In the genomic region with DNA sequence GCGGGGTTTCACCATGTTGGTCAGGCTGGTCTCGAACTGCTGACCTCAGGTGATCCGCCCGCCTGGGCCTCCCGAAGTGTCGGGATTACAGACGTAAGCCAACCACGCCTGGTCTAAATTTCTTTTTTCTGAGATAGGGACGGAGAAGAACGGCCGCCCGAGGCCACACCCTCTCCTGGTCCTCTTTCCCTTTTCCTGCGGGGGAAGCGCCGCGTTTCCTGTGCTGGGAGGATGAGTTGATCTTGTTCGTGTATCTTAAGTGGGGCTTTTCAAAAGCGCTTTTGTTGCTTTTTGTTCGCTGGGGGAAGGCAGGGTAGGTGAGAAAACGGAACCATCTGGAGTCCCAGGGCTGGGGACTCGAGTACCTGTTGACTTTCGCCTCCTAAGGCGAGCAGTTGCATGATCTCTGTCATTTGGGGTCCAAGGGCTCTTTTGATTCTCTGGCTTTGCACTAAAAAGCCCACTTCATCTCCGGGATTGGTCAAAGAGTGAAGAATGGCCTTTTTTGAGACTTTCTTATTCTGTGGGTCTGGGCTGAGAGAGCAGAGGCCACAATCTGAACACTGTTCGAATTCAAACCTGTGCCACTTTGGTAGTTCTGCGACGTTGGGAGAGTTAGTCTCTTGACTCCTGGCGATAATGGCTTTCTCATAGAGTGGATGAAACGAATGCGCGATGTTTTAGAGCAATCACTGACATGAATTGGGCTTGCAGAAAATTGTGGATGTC, we compare ENCODE assay signal across 8 cellular contexts. TPM values are rescaled to one million over a fixed set of nuclear protein-coding genes. Genes with fewer than 3 reads are reported as not detected.
DNase-seq lines count a peak whose midpoint lies in the region; ATAC-seq and TF ChIP-seq lines count a peak whose summit lies in the region.

No MANE protein-coding gene starts in this region.

- no peaks in the 10 kb centered on the region for H3K27me3 ChIP-seq in SJSA1 (replicated peaks)
- H3K27me3 ChIP-seq in lung (ENCODE audit: control insufficient read depth, insufficient read depth) = no peaks in the 10 kb centered on the region
- no peaks in the 10 kb centered on the region for H3K27me3 ChIP-seq in thymus (ENCODE audit: control insufficient read depth, insufficient read depth)

- H3K9me3 ChIP-seq in SJSA1 (replicated peaks) = no peaks in the 10 kb centered on the region
- no peaks in the 10 kb centered on the region for H3K9me3 ChIP-seq in lung (ENCODE audit: control insufficient read depth in 2 of 2, insufficient read depth in 1 of 2, low read length in 1 of 2)
- no peaks in the 10 kb centered on the region for H3K9me3 ChIP-seq in thymus (ENCODE audit: control insufficient read depth)

- no peak for TF ChIP-seq CTCF in lung (IDR thresholded peaks at IDR 0.05; ENCODE audit: control extremely low read depth, extremely low read depth)

- H3K4me3 ChIP-seq in SJSA1 (peak overlapping the region; percentile 87), lung (peak overlapping the region; percentile 82), thymus (ENCODE audit: low read length) (peak overlapping the region; percentile 90)

- H3K27ac ChIP-seq in SJSA1 (peak overlapping the region; percentile 96), cingulate gyrus (ENCODE audit: low read depth, low read length) (peak overlapping the region; percentile 100), lung (ENCODE audit: low read depth in 1 of 2, low read length in 1 of 2) (peak overlapping the region; percentile 95 to 97), thymus (ENCODE audit: low read depth) (peak overlapping the region; percentile 99)

- H3K36me3 ChIP-seq in SJSA1 (peaks cover 63% of the 10 kb centered on the region), lung (ENCODE audit: control insufficient read depth in 2 of 2, insufficient read depth in 2 of 2, low read length in 2 of 2) (peaks cover 25% of the 10 kb centered on the region in 2 donors), thymus (ENCODE audit: control insufficient read depth, insufficient read depth) (peaks cover 42% of the 10 kb centered on the region)

- peak; percentile 9 for DNase-seq in NCI-H1092 treated with DMSO at 0.1 percent for 48 hours (lab: John Stamatoyannopoulos, UW)
- no peak for DNase-seq in NCI-H1092 (lab: John Stamatoyannopoulos, UW)
- DNase-seq in SJSA1 (ENCODE audit: low read depth in 1 of 2, low spot score in 2 of 2) = peak in 1 of 2 experiments; percentile 52
- DNase-seq in lung (ENCODE audit: low spot score) = peak; percentile 33
- DNase-seq in T-helper 9 cell = no peak

- WGBS in lung, 2 donors = 4 to 5% methylated on average over 31 of the region's 31 CpGs
- WGBS in thymus = 4% methylated on average over 31 of the region's 31 CpGs

- ATAC-seq in lung (ENCODE audit: insufficient read depth, low FRiP score) = no peak
- no peak for ATAC-seq in GM18870 (IDR thresholded peaks at IDR 0.05; ENCODE audit: unreplicated experiment)

- peaks cover 26% of the 10 kb centered on the region for H3K4me1 ChIP-seq in SJSA1 (replicated peaks)
- H3K4me1 ChIP-seq in lung (ENCODE audit: control insufficient read depth in 2 of 2, insufficient read depth in 2 of 2, low read length in 2 of 2) = peaks cover 10% of the 10 kb centered on the region in 2 donors
- peaks cover 34% of the 10 kb centered on the region for H3K4me1 ChIP-seq in thymus (ENCODE audit: control insufficient read depth, insufficient read depth, low read length)

RNA-seq across cellular contexts. Expression of gene FUS, which starts 1.3 kb away (rescaled TPM):
- total RNA-seq in SJSA1 (2014; rRNA removed; shearing (Covaris generic)) = 32.0 and 37.5 TPM in 2 replicates
- total RNA-seq in lung = 100 to 1,000 TPM; 110 to 272 TPM
- 100 to 1,000 TPM; 237 to 248 TPM for polyA plus RNA-seq in lung
- polyA plus RNA-seq in thymus = 478 TPM

RNA-seq across cellular contexts. Expression of gene PYCARD, which starts 21.3 kb away (rescaled TPM):
- 15.4 and 21.6 TPM in 2 replicates for total RNA-seq in SJSA1 (2014; rRNA removed; shearing (Covaris generic))
- 10 to 100 TPM; 24.1 to 77.8 TPM for total RNA-seq in lung
- polyA plus RNA-seq in lung (100 to 1,000 TPM in 1 of 2 donors, 10 to 100 TPM in 1; 62.3 to 119 TPM), thymus (62.7 TPM)

RNA-seq across cellular contexts. Expression of gene PRSS36, which starts 31.4 kb away (rescaled TPM):
- 0.18 and 0.38 TPM in 2 replicates for total RNA-seq in SJSA1 (2014; rRNA removed; shearing (Covaris generic))
- 1 to 10 TPM in 1 of 2 donors, under 1 TPM in 1; 0.43 to 4.2 TPM for total RNA-seq in lung
- polyA plus RNA-seq in lung (1 to 10 TPM; 2.6 to 3.6 TPM), thymus (4.3 TPM)

RNA-seq across cellular contexts. Expression of gene TRIM72, which starts 32.7 kb away (rescaled TPM):
- not detected in 2 replicates for total RNA-seq in SJSA1 (2014; rRNA removed; shearing (Covaris generic))
- under 1 TPM in 1 of 2 donors, not detected in 1; 0.09 TPM for total RNA-seq in lung
- polyA plus RNA-seq in lung (under 1 TPM; 0.02 to 0.03 TPM), thymus (0.50 TPM)

RNA-seq across cellular contexts. Expression of gene PYDC1, which starts 35.7 kb away (rescaled TPM):
- not detected in 2 replicates for total RNA-seq in SJSA1 (2014; rRNA removed; shearing (Covaris generic))
- not detected for total RNA-seq in lung
- polyA plus RNA-seq in lung = not detected
- polyA plus RNA-seq in thymus = 10.1 TPM

Comparison
In these comparisons a context has a peak if more than half of its experiments do, and no peak if none do; other contexts are left out.
1. DNase-seq: peak in NCI-H1092 treated with DMSO at 0.1 percent for 48 hours (single experiment) and lung (single experiment); none in NCI-H1092 (single experiment) and T-helper 9 cell (single experiment).
2. Peak in every context shown above with its lines, with median percentiles within 50 percentile points of each other: H3K27ac ChIP-seq and H3K4me3 ChIP-seq.